ENCODE assay signal across 8 cellular contexts in the genomic region with DNA sequence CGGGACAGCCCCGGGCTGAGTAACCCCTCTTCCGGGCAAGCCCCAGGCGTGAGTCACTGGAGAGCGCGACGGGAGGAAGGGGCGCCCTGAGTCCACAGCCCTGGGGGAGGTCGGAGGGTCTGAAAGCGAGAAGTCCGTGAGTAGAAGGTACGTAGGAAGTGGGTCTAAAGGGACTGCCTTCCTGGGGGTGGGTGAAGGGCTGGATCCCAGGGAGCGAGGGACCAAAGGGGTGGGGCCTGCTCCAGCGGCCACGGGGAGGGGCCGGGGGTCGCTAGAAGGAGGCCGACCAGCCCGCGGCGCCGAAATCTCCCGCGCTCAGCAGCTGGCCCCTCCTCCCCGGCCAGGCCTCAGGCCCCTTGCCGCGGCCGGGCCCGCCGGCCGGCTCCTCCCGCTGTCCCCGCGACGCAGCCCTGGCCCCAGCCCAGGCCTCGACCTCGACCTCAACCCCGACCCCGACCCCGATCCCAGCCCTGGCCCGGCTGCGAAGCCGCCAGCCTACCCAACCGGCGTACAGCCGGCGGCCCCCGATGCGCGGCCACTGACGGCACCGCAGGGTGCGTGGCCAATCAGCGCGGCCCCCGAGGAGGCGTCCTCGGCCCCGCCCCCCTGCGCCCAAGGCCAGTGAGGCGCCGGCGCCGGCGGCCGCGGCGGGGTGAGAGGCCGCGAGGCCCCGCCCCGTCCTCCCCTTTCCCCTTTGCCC. TPM values are rescaled to one million over a fixed set of nuclear protein-coding genes. Genes with fewer than 3 reads are reported as not detected.
DNase-seq lines count a peak whose midpoint lies in the region; ATAC-seq and TF ChIP-seq lines count a peak whose summit lies in the region.

No MANE protein-coding gene starts in this region.

- POLR2A ChIA-PET in activated B cell treated with CpG ODN at 0.5 μM for 24 hours (lab: Charles Lee) = interaction anchor here (0.5 kb wide), 1 partner anchor 11 kb away, joined by 3 read pairs; no protein-coding TSS in a partner anchor

- ATAC-seq in HG03139 (IDR thresholded peaks at IDR 0.05; ENCODE audit: unreplicated experiment) = peak; percentile 83
- ATAC-seq in activated B cell treated with CpG ODN at 0.5 μM for 24 hours (ENCODE audit: low read depth) = peak; percentile 91

- no peaks in the 10 kb centered on the region for H3K36me3 ChIP-seq in spleen

- peak overlapping the region; percentile 94 for H3K27ac Mint-ChIP-seq in activated B cell treated with CpG ODN at 0.5 μM for 24 hours

- peaks cover 11 to 44% (median 34%) of the 10 kb centered on the region in 6 donors for H3K4me1 ChIP-seq in spleen

- peak; percentile 87 for TF ChIP-seq POLR2A in GM18951 (IDR thresholded peaks at IDR 0.05; ENCODE audit: extremely low read depth, insufficient read depth, insufficient read length)
- peak in 2 of 3 donors; percentile 56 to 65 for TF ChIP-seq POLR2A in spleen (IDR thresholded peaks at IDR 0.05)

- in situ Hi-C loops in GM18951 (cut with MboI; ENCODE audit: low sequenced_read_pairs, unreplicated experiment) = no loop called here

- H3K4me3 Mint-ChIP-seq in activated B cell treated with CpG ODN at 0.5 μM for 24 hours = peak overlapping the region; percentile 92

- H3K4me1 Mint-ChIP-seq in activated B cell treated with CpG ODN at 0.5 μM for 24 hours = peaks cover 39% of the 10 kb centered on the region

- peak; percentile 59 for DNase-seq in AG09319 (ENCODE audit: extremely low read depth, low read depth)
- peak; percentile 69 for DNase-seq in NCI-H2227 treated with DMSO at 0.1 percent for 48 hours (lab: John Stamatoyannopoulos, UW)
- peak; percentile 95 for DNase-seq in activated B cell treated with CpG ODN at 0.5 μM for 24 hours
- peak in 60 of 61 donors; percentile 12 to 93 (median 83) for DNase-seq in caudate nucleus (lab: John Stamatoyannopoulos, UW)
- peak; percentile 82 for DNase-seq in inferior parietal cortex (ENCODE audit: extremely low spot score)
- peak; percentile 97 for DNase-seq in spleen

- peak overlapping the region; percentile 83 for H3K27ac ChIP-seq in caudate nucleus (ENCODE audit: low read depth, low read length)
- H3K27ac ChIP-seq in spleen = peak overlapping the region; percentile 87 to 96 (median 94)

- TF ChIP-seq CTCF in AG09319 (IDR thresholded peaks at IDR 0.05; ENCODE audit: low read depth, low read length) (no peak), activated B cell treated with CpG ODN at 0.5 μM for 24 hours (IDR thresholded peaks at IDR 0.05) (no peak), spleen (IDR thresholded peaks at IDR 0.05 in 8 of 11, conservative IDR thresholded peaks at IDR 0.05 in 3 of 11) (peak in 2 of 11 experiments; percentile 6 to 20)

- H3K36me3 Mint-ChIP-seq in activated B cell treated with CpG ODN at 0.5 μM for 24 hours (ENCODE audit: low read depth) = peaks cover 10% of the 10 kb centered on the region

- H3K4me3 ChIP-seq in spleen = peak overlapping the region; percentile 68 to 93 (median 80)

- H3K27me3 Mint-ChIP-seq in activated B cell treated with CpG ODN at 0.5 μM for 24 hours = no peaks in the 10 kb centered on the region

- H3K9me3 Mint-ChIP-seq in activated B cell treated with CpG ODN at 0.5 μM for 24 hours = no peaks in the 10 kb centered on the region

- CTCF ChIA-PET in activated B cell treated with CpG ODN at 0.5 μM for 24 hours (lab: Charles Lee) = no interaction called here

- H3K27me3 ChIP-seq in spleen (replicated peaks in 1 of 7) = no peaks in the 10 kb centered on the region

- no peaks in the 10 kb centered on the region for H3K9me3 ChIP-seq in spleen

- intact Hi-C loops in activated B cell treated with CpG ODN at 0.5 μM for 24 hours (cut with micrococcal nuclease) = loop anchor here (1.0 to 10.0 kb wide), 6 partner anchors 121 to 1111 kb away; a partner anchor contains a TSS
- intact Hi-C loops in spleen (cut with DNase I; ENCODE audit: low total_unique reads) = no loop called here

- 0 to 1% (median 1%) methylated on average over 11 to 72 of the region's 72 CpGs for WGBS in spleen, 5 donors

RNA-seq across cellular contexts. Expression of a gene that starts 22.5 kb away (rescaled TPM):
- total RNA-seq in activated B cell treated with CpG ODN at 0.5 μM for 24 hours = 139 and 152 TPM in 2 replicates
- total RNA-seq in spleen = 10 to 100 TPM; 61.9 to 97.7 (median 78.2) TPM
- 10 to 100 TPM; 17.8 to 23.9 (median 23.1) TPM for polyA plus RNA-seq in spleen

Comparison
In these comparisons a context has a peak if more than half of its experiments do, and no peak if none do; other contexts are left out.
1. Peak in every context shown above with its lines: DNase-seq, ATAC-seq, H3K4me3 ChIP-seq and H3K27ac ChIP-seq.